Comparison of ENCODE assay signal across 8 cellular contexts in the genomic region with DNA sequence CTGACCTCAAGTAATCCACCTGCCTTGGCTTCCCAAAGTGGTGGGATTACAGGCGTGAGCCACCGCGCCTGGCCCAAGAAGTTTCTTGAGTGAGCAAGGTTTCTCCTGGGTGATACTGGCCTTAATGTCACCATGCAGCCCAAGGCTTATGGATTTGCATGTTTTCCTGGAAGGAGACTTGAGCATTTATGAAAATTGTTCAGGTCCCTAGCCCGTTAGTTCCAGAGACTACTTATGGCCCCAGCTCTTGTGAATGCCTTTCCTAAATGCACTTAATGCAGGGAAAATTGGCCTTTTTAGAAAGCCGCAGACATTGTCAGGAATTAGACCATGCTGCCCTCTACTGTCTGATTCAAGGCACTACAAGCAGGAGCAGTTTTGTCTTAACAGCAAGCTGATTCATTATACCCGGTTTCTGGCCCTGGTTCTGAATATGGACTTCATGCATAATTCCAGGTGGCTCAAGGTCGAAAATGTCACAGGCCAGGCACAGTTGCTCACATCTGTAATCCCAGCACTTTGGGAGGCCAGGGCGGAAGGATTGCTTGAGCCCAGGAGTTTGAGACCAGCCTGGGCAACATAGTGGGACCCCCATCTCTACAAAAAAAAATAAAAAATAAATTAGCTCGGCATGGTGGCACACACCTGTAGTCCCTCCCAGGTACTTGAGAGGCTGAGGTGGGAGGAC.
DNase-seq lines count a peak whose midpoint lies in the region; ATAC-seq, FAIRE-seq and TF ChIP-seq lines count a peak whose summit lies in the region.

No MANE protein-coding gene starts in this region.

- H3K79me2 ChIP-seq in PC-9 (ENCODE audit: low read depth) = no peaks in the 10 kb centered on the region

- H3K9me3 ChIP-seq in PC-9 (ENCODE audit: insufficient read depth, low read depth) = no peaks in the 10 kb centered on the region
- no peaks in the 10 kb centered on the region for H3K9me3 ChIP-seq in pancreas

- no peaks in the 10 kb centered on the region for H3K36me3 Mint-ChIP-seq in activated naive CD4-positive, alpha-beta T cell treated with anti-CD3 and anti-CD28 coated beads for 36 hours (ENCODE audit: low read depth)

- FAIRE-seq in pancreas (lab: Jason Lieb, UNC) = no peak

- H3K4me1 ChIP-seq in PC-9 (replicated peaks; ENCODE audit: insufficient read depth) (no peaks in the 10 kb centered on the region), pancreas (no peaks in the 10 kb centered on the region)

- TF ChIP-seq CTCF in PC-9 (conservative IDR thresholded peaks at IDR 0.05) (peak; percentile 95), pancreas (IDR thresholded peaks at IDR 0.05) (peak; percentile 84 to 92 (median 90))

- H3K36me3 ChIP-seq in PC-9 (ENCODE audit: low read depth) (no peaks in the 10 kb centered on the region), pancreas (no peaks in the 10 kb centered on the region)

- intact Hi-C loops in PC-9 (cut with micrococcal nuclease; ENCODE audit: unreplicated experiment) = loop anchor here (1.0 to 10.0 kb wide), 4 partner anchors 37 to 1096 kb away; no protein-coding TSS in a partner anchor
- intact Hi-C loops in activated naive CD4-positive, alpha-beta T cell treated with anti-CD3 and anti-CD28 coated beads for 36 hours (cut with micrococcal nuclease) = loop anchor here (1.0 to 10.0 kb wide), 7 partner anchors 93 to 661 kb away; partner anchors contain the start of genes SNX29 and TXNDC11
- intact Hi-C loops in pancreas (cut with DNase I) = no loop called here

- CTCF ChIA-PET in PC-9 (lab: Charles Lee) = interaction anchor here (0.6 to 1.1 kb wide), 10 partner anchors 41 to 308 kb away, joined by 3 to 7 read pairs (median 4); no protein-coding TSS in a partner anchor
- CTCF ChIA-PET in activated naive CD4-positive, alpha-beta T cell treated with anti-CD3 and anti-CD28 coated beads for 36 hours (lab: Charles Lee) = interaction anchor here (0.5 to 2.9 kb wide), 37 partner anchors 9 to 1371 kb away, joined by 3 to 34 read pairs (median 4); partner anchors contain the start of gene SNX29

- H3K4me2 ChIP-seq in PC-9 = no peak overlapping the region

- H3K27ac Mint-ChIP-seq in activated naive CD4-positive, alpha-beta T cell treated with anti-CD3 and anti-CD28 coated beads for 36 hours = no peak overlapping the region

- POLR2A ChIA-PET in PC-9 (lab: Charles Lee; ENCODE audit: unreplicated experiment) = interaction anchor here (0.6 kb wide), 1 partner anchor 152 kb away, joined by 4 read pairs; the partner anchor contains the start of gene GSPT1

- H3K4me1 Mint-ChIP-seq in activated naive CD4-positive, alpha-beta T cell treated with anti-CD3 and anti-CD28 coated beads for 36 hours (ENCODE audit: low read depth) = no peaks in the 10 kb centered on the region

- H3K27ac ChIP-seq in PC-9 (no peak overlapping the region), pancreas (no peak overlapping the region)

- H3K9me3 Mint-ChIP-seq in activated naive CD4-positive, alpha-beta T cell treated with anti-CD3 and anti-CD28 coated beads for 36 hours = no peaks in the 10 kb centered on the region

- BruUV-seq in PC-9 (replicated peaks; lab: Mats Ljungman, UMichigan) = no TSS peak

- H3K4me3 Mint-ChIP-seq in activated naive CD4-positive, alpha-beta T cell treated with anti-CD3 and anti-CD28 coated beads for 36 hours = no peak overlapping the region

- H3F3A ChIP-seq in PC-9 (ENCODE audit: insufficient read depth, low read depth) = peaks cover 2% of the 10 kb centered on the region; the same call in 1 of the 2 replicates

- H4K20me1 ChIP-seq in PC-9 (ENCODE audit: insufficient read depth) = no peaks in the 10 kb centered on the region

- no peaks in the 10 kb centered on the region for H3K27me3 Mint-ChIP-seq in activated naive CD4-positive, alpha-beta T cell treated with anti-CD3 and anti-CD28 coated beads for 36 hours (ENCODE audit: low read depth)

- H2AFZ ChIP-seq in PC-9 = no peak overlapping the region

- no peaks in the 10 kb centered on the region for H3K9me2 ChIP-seq in PC-9 (ENCODE audit: insufficient read depth)

- peak; percentile 58 for DNase-seq in Daoy (ENCODE audit: low read depth)
- DNase-seq in Kasumi-1 (lab: John Stamatoyannopoulos, UW) = peak; percentile 50 to 59
- peak; percentile 55 to 59 for DNase-seq in PC-9
- peak; percentile 83 for DNase-seq in activated naive CD4-positive, alpha-beta T cell treated with anti-CD3 and anti-CD28 coated beads for 36 hours
- DNase-seq in glomerular endothelial cell (ENCODE audit: extremely low read depth, low read depth, low spot score) = peak; percentile 72
- DNase-seq in pancreas = peak in 3 of 6 donors; percentile 35 to 71 (median 38)
- no peak for DNase-seq in mesenteric fat pad (ENCODE audit: low spot score)

- no peaks in the 10 kb centered on the region for H3K27me3 ChIP-seq in PC-9 (ENCODE audit: insufficient read depth, low read depth)
- H3K27me3 ChIP-seq in pancreas = no peaks in the 10 kb centered on the region

- H3K4me3 ChIP-seq in PC-9 (no peak overlapping the region), pancreas (no peak overlapping the region)

- 39 to 43% methylated on average over 9 of the region's 9 CpGs for WGBS in pancreas, 2 donors

- ATAC-seq in pancreas (peak; percentile 68 to 97 (median 92)), GM21737 (IDR thresholded peaks at IDR 0.05; ENCODE audit: unreplicated experiment) (no peak)

Comparison
In these comparisons a context has a peak if more than half of its experiments do, and no peak if none do; other contexts are left out.
1. intact Hi-C loops: an anchor here in PC-9 (1.0 to 10.0 kb wide) and activated naive CD4-positive, alpha-beta T cell treated with anti-CD3 and anti-CD28 coated beads for 36 hours (1.0 to 10.0 kb wide); none called in pancreas.